ENCODE assay signal across 20 cellular contexts in the genomic region with DNA sequence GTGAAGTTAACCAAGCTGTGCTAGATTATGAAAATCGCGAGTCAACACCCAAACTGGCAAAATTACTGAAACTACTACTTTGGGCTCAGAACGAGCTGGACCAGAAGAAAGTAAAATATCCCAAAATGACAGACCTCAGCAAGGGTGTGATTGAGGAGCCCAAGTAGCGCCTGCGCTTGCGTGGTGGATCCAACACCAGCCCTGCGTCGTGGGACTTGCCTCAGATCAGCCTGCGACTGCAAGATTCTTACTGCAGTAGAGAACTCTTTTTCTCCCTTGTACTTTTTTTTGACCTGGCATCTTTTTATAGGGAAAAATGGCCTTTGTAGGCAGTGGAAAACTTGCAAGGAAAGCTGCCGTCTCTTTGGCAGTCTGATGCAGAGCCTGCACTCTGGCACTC.
"Had no signal": no experiment of that assay in that cellular context is flagged by ENCODE, and none has a peak within 500 bp of the region (broad histone marks: within the 10 kb centered on the region; RNA-seq: fewer than 3 reads in every experiment).

No MANE protein-coding gene starts in this region.

- H3K27me3 Mint-ChIP-seq: dendritic cell treated with granulocyte-macrophage colony-stimulating factor and Interleukin-4, amounts not matched to agents 40 ng/mL and 50 ng/mL, for 4 days; effector memory CD8-positive, alpha-beta T cell had no signal

- H3K27ac Mint-ChIP-seq: dendritic cell treated with granulocyte-macrophage colony-stimulating factor and Interleukin-4, amounts not matched to agents 40 ng/mL and 50 ng/mL, for 4 days; neural progenitor cell; stimulated activated effector memory CD8-positive, alpha-beta T cell treated with anti-CD3 and anti-CD28 coated beads, Interleukin-12 subunit alpha, Interleukin-12 subunit beta, amount 100 ng/mL, for 72 hours had no signal

- H3K9me3 ChIP-seq: esophagus squamous epithelium, gastroesophageal sphincter, mucosa of descending colon, ovary, tibial artery, upper lobe of left lung, vagina had no signal

- ATAC-seq: effector memory CD8-positive, alpha-beta T cell; gastroesophageal sphincter; mucosa of descending colon; natural killer cell; right cardiac atrium; stimulated activated effector memory CD8-positive, alpha-beta T cell treated with anti-CD3 and anti-CD28 coated beads, Interleukin-12 subunit alpha, Interleukin-12 subunit beta, amount 100 ng/mL, for 72 hours; stimulated activated naive CD8-positive, alpha-beta T cell treated with anti-CD3 and anti-CD28 coated beads, Interleukin-15, Interleukin-2, amounts not matched to agents 100 U/mL and 50 U/mL, for 24 hours had no signal

- H3K27me3 ChIP-seq: esophagus squamous epithelium, gastroesophageal sphincter, neural progenitor cell, ovary, tibial artery, upper lobe of left lung, vagina had no signal

- H3K27ac ChIP-seq: esophagus squamous epithelium, gastroesophageal sphincter, neural progenitor cell, ovary, tibial artery, upper lobe of left lung, vagina had no signal

- H3K36me3 ChIP-seq: neural progenitor cell, ovary had no signal

- H3K9me3 Mint-ChIP-seq: effector memory CD8-positive, alpha-beta T cell; natural killer cell; neural progenitor cell; stimulated activated effector memory CD8-positive, alpha-beta T cell treated with anti-CD3 and anti-CD28 coated beads, Interleukin-12 subunit alpha, Interleukin-12 subunit beta, amount 100 ng/mL, for 72 hours had no signal

- DNase-seq: effector memory CD8-positive, alpha-beta T cell; esophagus squamous epithelium; foreskin fibroblast; glutamatergic neuron; natural killer cell; nucleus accumbens; stimulated activated CD4-positive, alpha-beta T cell treated with anti-CD3 and anti-CD28 coated beads, Interleukin-4, amount 100 ng/mL, for 1 hour; stimulated activated CD8-positive, alpha-beta memory T cell treated with anti-CD3 and anti-CD28 coated beads, Interleukin-4, amount 100 ng/mL, for 48 hours; stimulated activated naive CD8-positive, alpha-beta T cell treated with anti-CD3 and anti-CD28 coated beads, Interleukin-15, Interleukin-2, amounts not matched to agents 100 U/mL and 50 U/mL, for 24 hours; tibial artery; upper lobe of left lung had no signal

- H3K4me3 ChIP-seq: esophagus squamous epithelium, gastroesophageal sphincter, mucosa of descending colon, neural progenitor cell, ovary, smooth muscle cell, tibial artery, upper lobe of left lung, vagina had no signal

- H3K4me3 Mint-ChIP-seq: dendritic cell treated with granulocyte-macrophage colony-stimulating factor and Interleukin-4, amounts not matched to agents 40 ng/mL and 50 ng/mL, for 4 days; effector memory CD8-positive, alpha-beta T cell; natural killer cell; neural progenitor cell; stimulated activated effector memory CD8-positive, alpha-beta T cell treated with anti-CD3 and anti-CD28 coated beads, Interleukin-12 subunit alpha, Interleukin-12 subunit beta, amount 100 ng/mL, for 72 hours had no signal
